ENCODE assay signal across 8 cellular contexts in genomic region chr21:41768371-41769042, GRCh38. TPM values are rescaled to one million over a fixed set of nuclear protein-coding genes. Genes with fewer than 3 reads are reported as not detected.
A peak's percentile ranks its signal among the peaks of the same experiment; 100 is the strongest.
DNase-seq lines count a peak whose midpoint lies in the region; ATAC-seq and TF ChIP-seq lines count a peak whose summit lies in the region.

No MANE protein-coding gene starts in this region.

- H3K4me3 Mint-ChIP-seq in activated B cell treated with CpG ODN at 0.5 μM for 24 hours = peak overlapping the region; percentile 74

- no peaks in the 10 kb centered on the region for H3K9me3 ChIP-seq in ovary

- WGBS in ovary, 3 donors = 3 to 4% (median 4%) methylated on average over 18 of the region's 18 CpGs

- no peak overlapping the region for H3K27ac ChIP-seq in ovary

- intact Hi-C loops in activated B cell treated with CpG ODN at 0.5 μM for 24 hours (cut with micrococcal nuclease) (loop anchor here (5.0 kb wide), 1 partner anchor 486 kb away; no protein-coding TSS in a partner anchor), ovary (cut with DNase I) (no loop called here)

- CTCF ChIA-PET in activated B cell treated with CpG ODN at 0.5 μM for 24 hours (lab: Charles Lee) = interaction anchor here (0.8 kb wide), 1 partner anchor 485 kb away, joined by 3 read pairs; no protein-coding TSS in a partner anchor

- no peaks in the 10 kb centered on the region for H3K9me3 Mint-ChIP-seq in activated B cell treated with CpG ODN at 0.5 μM for 24 hours

- peaks cover 80% of the 10 kb centered on the region for H3K27me3 Mint-ChIP-seq in activated B cell treated with CpG ODN at 0.5 μM for 24 hours

- POLR2A ChIA-PET in activated B cell treated with CpG ODN at 0.5 μM for 24 hours (lab: Charles Lee) = no interaction called here

- H3K36me3 Mint-ChIP-seq in activated B cell treated with CpG ODN at 0.5 μM for 24 hours (ENCODE audit: low read depth) = no peaks in the 10 kb centered on the region

- DNase-seq in ELF-1 (ENCODE audit: low read depth, low spot score) (peak; percentile 90), LoVo (ENCODE audit: low spot score) (peak; percentile 91), activated B cell treated with CpG ODN at 0.5 μM for 24 hours (no peak), fibroblast of gingiva (ENCODE audit: low read depth) (peak; percentile 34), ovary (no peak), NCI-H1694 (lab: John Stamatoyannopoulos, UW) (no peak), D341Med (ENCODE audit: low spot score) (no peak)

- TF ChIP-seq EP300 in ovary (IDR thresholded peaks at IDR 0.05) = no peak

- no peak for ATAC-seq in activated B cell treated with CpG ODN at 0.5 μM for 24 hours (ENCODE audit: low read depth)
- ATAC-seq in GM21360 (IDR thresholded peaks at IDR 0.05; ENCODE audit: unreplicated experiment) = no peak

- no peaks in the 10 kb centered on the region for H3K4me1 ChIP-seq in ovary (ENCODE audit: insufficient read depth)

- peak overlapping the region; percentile 15 for H3K4me3 ChIP-seq in ovary

- no peaks in the 10 kb centered on the region for H3K36me3 ChIP-seq in ovary

- TF ChIP-seq CTCF in activated B cell treated with CpG ODN at 0.5 μM for 24 hours (IDR thresholded peaks at IDR 0.05) (no peak), ovary (IDR thresholded peaks at IDR 0.05) (no peak)

- H3K27ac Mint-ChIP-seq in activated B cell treated with CpG ODN at 0.5 μM for 24 hours = no peak overlapping the region

- TF ChIP-seq POLR2A in ovary (IDR thresholded peaks at IDR 0.05) = no peak

- H3K4me1 Mint-ChIP-seq in activated B cell treated with CpG ODN at 0.5 μM for 24 hours = peaks cover 22% of the 10 kb centered on the region

- H3K27me3 ChIP-seq in ovary = no peaks in the 10 kb centered on the region

RNA-seq across cellular contexts. Expression of gene RIPK4, which starts 1.7 kb away (rescaled TPM):
- 0.07 TPM in 1 of 2 replicates, not detected in the other for total RNA-seq in activated B cell treated with CpG ODN at 0.5 μM for 24 hours
- total RNA-seq in ovary = 10 to 100 TPM in 1 of 7 donors, 1 to 10 TPM in 3, under 1 TPM in 3; 0.08 to 12.4 (median 1.5) TPM
- polyA plus RNA-seq in ovary = under 1 TPM; 0.08 to 0.10 TPM

Comparison
In these comparisons a context has a peak if more than half of its experiments do, and no peak if none do; other contexts are left out.
1. DNase-seq: peak in ELF-1 (single experiment), LoVo (single experiment) and fibroblast of gingiva (single experiment); none in activated B cell treated with CpG ODN at 0.5 μM for 24 hours (single experiment), ovary (0 of 5), NCI-H1694 (single experiment) and D341Med (single experiment).